ENCODE assay signal across 17 cellular contexts in genomic region chr5:148978370-148979103, GRCh38.
DNase-seq lines count a peak whose midpoint lies in the region; ATAC-seq, FAIRE-seq and TF ChIP-seq lines count a peak whose summit lies in the region.
"Had no signal": no experiment of that assay in that cellular context is flagged by ENCODE, and none has a peak within 500 bp of the region (broad histone marks: within the 10 kb centered on the region; RNA-seq: fewer than 3 reads in every experiment).

No MANE protein-coding gene starts in this region.

- H3K36me3 Mint-ChIP-seq in nephron (ENCODE audit: low read depth), result no peaks in the 10 kb centered on the region
- H3K36me3 Mint-ChIP-seq in T-helper 2 cell treated with Interferon-gamma antibody and Interleukin-4, amounts not matched to agents 5 μg/mL and 100 μg/mL, for 36 hours (ENCODE audit: low read depth), result no peaks in the 10 kb centered on the region
- H3K36me3 Mint-ChIP-seq: IgD-negative memory B cell had no signal

- no peak overlapping the region for H3K4me3 ChIP-seq in H1 (ENCODE audit: extremely low read depth in 1 of 4, insufficient read depth in 2 of 4, low read depth in 3 of 4, low read length in 4 of 4)
- no peak overlapping the region for H3K4me3 ChIP-seq in upper lobe of left lung
- H3K4me3 ChIP-seq: BLaER1 treated with 17β-estradiol and CSF1 and Interleukin-3, amounts not matched to agents 10 nM and 100 nM; heart right ventricle had no signal

- peaks cover 0 to 11% (median 5%) of the 10 kb centered on the region in 4 experiments; a peak in 4 of 7 replicates for H3K4me1 ChIP-seq in H1 (replicated peaks in 1 of 4; ENCODE audit: control insufficient read depth in 3 of 4, insufficient read depth in 4 of 4, low read length in 3 of 4)
- peaks cover 3 to 27% (median 13%) of the 10 kb centered on the region in 4 donors for H3K4me1 ChIP-seq in upper lobe of left lung

- H3K23me2 ChIP-seq in H1 (ENCODE audit: low read depth, low read length), result no peaks in the 10 kb centered on the region

- no peak for FAIRE-seq in H1 (lab: Jason Lieb, UNC)
- FAIRE-seq: islet of Langerhans had no signal

- no peak overlapping the region for H4K91ac ChIP-seq in H1 (replicated peaks; ENCODE audit: insufficient read length, low read length)

- WGBS in H1 (ENCODE audit: extremely low coverage in 1 of 2, insufficient coverage in 1 of 2, insufficient read length in 1 of 2, insufficient replicate concordance in 2 of 2, low coverage in 1 of 2, low lambda C conversion rate in 2 of 2, missing lambda C conversion rate in 1 of 2), 2 experiments, result 70% methylated on average over 7 of the region's 7 CpGs; no CpG with 5 or more reads in 1 of the 2 experiments
- 73% methylated on average over 7 of the region's 7 CpGs for WGBS in upper lobe of left lung, 2 donors

- H4K5ac ChIP-seq in H1 (ENCODE audit: insufficient read length, low read depth, low read length), result no peak overlapping the region

- no peak overlapping the region for H3K18ac ChIP-seq in H1 (ENCODE audit: extremely low read depth, low read length)

- H3K9me3 ChIP-seq in H1 (ENCODE audit: insufficient read depth in 2 of 2, low read depth in 1 of 2, low read length in 1 of 2), result no peaks in the 10 kb centered on the region
- H3K9me3 ChIP-seq in upper lobe of left lung, result no peaks in the 10 kb centered on the region
- H3K9me3 ChIP-seq: BLaER1 treated with 17β-estradiol and CSF1 and Interleukin-3, amounts not matched to agents 10 nM and 100 nM; heart right ventricle had no signal

- H3K23ac ChIP-seq in H1 (ENCODE audit: insufficient read length), result no peak overlapping the region

- DNase-seq in NCI-H226 (peak; percentile 46), H1 (ENCODE audit: low read depth in 1 of 2, low spot score in 2 of 2) (no peak), upper lobe of left lung (peak in 1 of 2 donors; percentile 42), A172 (ENCODE audit: low spot score) (no peak)
- no peak for DNase-seq in T-helper 2 cell treated with Interferon-gamma antibody and Interleukin-4, amounts not matched to agents 5 μg/mL and 100 μg/mL, for 36 hours (ENCODE audit: low spot score)
- DNase-seq: activated CD4-positive, alpha-beta T cell treated with anti-CD3 and anti-CD28 coated beads, Interleukin-2, amount 50 U/mL, for 4 hours; activated naive CD4-positive, alpha-beta T cell treated with anti-CD3 and anti-CD28 coated beads, Interleukin-2, amount 50 U/mL, for 16 hours; activated T-cell treated with anti-CD3 and anti-CD28 coated beads, Interleukin-2, amount 50 U/mL, for 1 hour; cortex of kidney; DMS53; NCI-H526 had no signal

- no peaks in the 10 kb centered on the region for H3K79me1 ChIP-seq in H1 (ENCODE audit: low read depth, low read length)

- TF ChIP-seq EP300 in H1 (IDR thresholded peaks at IDR 0.05; ENCODE audit: borderline replicate concordance in 1 of 2, low read depth in 2 of 2, low read length in 2 of 2) (no peak), upper lobe of left lung (IDR thresholded peaks at IDR 0.05) (peak in 1 of 4 donors; percentile 94)

- H3K27ac ChIP-seq in H1 (ENCODE audit: low read depth, low read length), result no peak overlapping the region
- H3K27ac ChIP-seq in upper lobe of left lung, result peak overlapping the region; percentile 70 to 83 (median 78)
- H3K27ac ChIP-seq: BLaER1 treated with 17β-estradiol and CSF1 and Interleukin-3, amounts not matched to agents 10 nM and 100 nM had no signal

- H3K4me1 Mint-ChIP-seq in nephron, result peaks cover 57% of the 10 kb centered on the region
- H3K4me1 Mint-ChIP-seq in T-helper 2 cell treated with Interferon-gamma antibody and Interleukin-4, amounts not matched to agents 5 μg/mL and 100 μg/mL, for 36 hours (ENCODE audit: low read depth), result no peaks in the 10 kb centered on the region
- H3K4me1 Mint-ChIP-seq: IgD-negative memory B cell had no signal

- H2BK12ac ChIP-seq in H1 (ENCODE audit: low read depth, low read length), result no peak overlapping the region

- POLR2A ChIA-PET in H1 (lab: Charles Lee; ENCODE audit: partially characterized antibody), result interaction anchor here (0.9 kb wide), 1 partner anchor 62 kb away, joined by 3 read pairs; no protein-coding TSS in a partner anchor

- no peak overlapping the region for H4K8ac ChIP-seq in H1 (ENCODE audit: extremely low read depth, insufficient read depth, low read length)

- no peaks in the 10 kb centered on the region for H4K20me1 ChIP-seq in H1 (replicated peaks in 1 of 2; ENCODE audit: control insufficient read depth in 1 of 2, insufficient read depth in 2 of 2, low read length in 2 of 2)
- H4K20me1 ChIP-seq: BLaER1 treated with 17β-estradiol and CSF1 and Interleukin-3, amounts not matched to agents 10 nM and 100 nM had no signal

- H3K9ac ChIP-seq in H1 (replicated peaks in 1 of 4; ENCODE audit: extremely low read depth in 1 of 4, low read depth in 3 of 4, low read length in 3 of 4), result no peak overlapping the region
- H3K9ac ChIP-seq: BLaER1 treated with 17β-estradiol and CSF1 and Interleukin-3, amounts not matched to agents 10 nM and 100 nM had no signal

- H3K36me3 ChIP-seq in H1 (ENCODE audit: control insufficient read depth in 2 of 4, insufficient read depth in 4 of 4, low read length in 3 of 4) (no peaks in the 10 kb centered on the region), upper lobe of left lung (no peaks in the 10 kb centered on the region)
- H3K36me3 ChIP-seq: BLaER1 treated with 17β-estradiol and CSF1 and Interleukin-3, amounts not matched to agents 10 nM and 100 nM; heart right ventricle had no signal

- H2BK5ac ChIP-seq in H1 (ENCODE audit: low read depth, low read length), result no peak overlapping the region

- no peak overlapping the region for H2AFZ ChIP-seq in H1 (ENCODE audit: low read length)

- no peak overlapping the region for H2AK5ac ChIP-seq in H1 (ENCODE audit: low read depth, low read length)

- 0 out of 2 replicates have a peak overlapping the region, but pooled peaks have one; percentile 14 for H2BK15ac ChIP-seq in H1 (ENCODE audit: low read length)

- no peaks in the 10 kb centered on the region for H3K79me2 ChIP-seq in H1 (ENCODE audit: control insufficient read depth in 1 of 2, insufficient read depth in 2 of 2, low read length in 2 of 2)

- no peak overlapping the region for H3K4me3 Mint-ChIP-seq in nephron
- no peak overlapping the region for H3K4me3 Mint-ChIP-seq in T-helper 2 cell treated with Interferon-gamma antibody and Interleukin-4, amounts not matched to agents 5 μg/mL and 100 μg/mL, for 36 hours
- H3K4me3 Mint-ChIP-seq: IgD-negative memory B cell had no signal

- TF ChIP-seq POLR2A in H1 (IDR thresholded peaks at IDR 0.05; ENCODE audit: control extremely low read depth in 1 of 2, low read depth in 2 of 2, low read length in 2 of 2) (no peak), upper lobe of left lung (IDR thresholded peaks at IDR 0.05) (no peak), GM18505 (IDR thresholded peaks at IDR 0.05; ENCODE audit: borderline replicate concordance, extremely low read depth, insufficient read depth, insufficient read length) (no peak)

- no peak overlapping the region for H3K14ac ChIP-seq in H1 (ENCODE audit: insufficient read length)

- H3K27ac Mint-ChIP-seq in nephron, result peak overlapping the region; percentile 2 to 40 (median 18)
- no peak overlapping the region for H3K27ac Mint-ChIP-seq in T-helper 2 cell treated with Interferon-gamma antibody and Interleukin-4, amounts not matched to agents 5 μg/mL and 100 μg/mL, for 36 hours
- H3K27ac Mint-ChIP-seq: IgD-negative memory B cell had no signal

- TF ChIP-seq RAD21 in H1 (IDR thresholded peaks at IDR 0.05 in 1 of 2, conservative IDR thresholded peaks at IDR 0.05 in 1 of 2; ENCODE audit: low read depth in 2 of 2, low read length in 2 of 2), result no peak

- CTCF ChIA-PET in H1 (lab: Charles Lee; ENCODE audit: partially characterized antibody), result interaction anchor here (0.8 to 7.7 kb wide), 18 partner anchors 10 to 247 kb away, joined by 3 to 45 read pairs (median 5); no protein-coding TSS in a partner anchor

- H2BK20ac ChIP-seq in H1 (ENCODE audit: low read length), result no peak overlapping the region

- H3K56ac ChIP-seq in H1 (replicated peaks; ENCODE audit: insufficient read length, low read depth, low read length), result no peak overlapping the region

- no peak overlapping the region for H3K4ac ChIP-seq in H1 (replicated peaks; ENCODE audit: insufficient read length, low read depth, low read length)

- no peaks in the 10 kb centered on the region for H3K27me3 ChIP-seq in H1 (replicated peaks in 1 of 4; ENCODE audit: control insufficient read depth in 3 of 4, extremely low read depth in 1 of 4, insufficient read depth in 3 of 4, low read length in 3 of 4)
- no peaks in the 10 kb centered on the region for H3K27me3 ChIP-seq in upper lobe of left lung
- H3K27me3 ChIP-seq: BLaER1 treated with 17β-estradiol and CSF1 and Interleukin-3, amounts not matched to agents 10 nM and 100 nM; heart right ventricle had no signal

- H3K4me2 ChIP-seq in H1 (ENCODE audit: insufficient read depth in 1 of 2, low read depth in 2 of 2, low read length in 2 of 2), result no peak overlapping the region
- H3K4me2 ChIP-seq: BLaER1 treated with 17β-estradiol and CSF1 and Interleukin-3, amounts not matched to agents 10 nM and 100 nM had no signal

- H3K27me3 Mint-ChIP-seq in nephron (ENCODE audit: low read depth), result peaks cover 5% of the 10 kb centered on the region
- H3K27me3 Mint-ChIP-seq in T-helper 2 cell treated with Interferon-gamma antibody and Interleukin-4, amounts not matched to agents 5 μg/mL and 100 μg/mL, for 36 hours (ENCODE audit: low read depth), result peaks cover 11% of the 10 kb centered on the region

- no peaks in the 10 kb centered on the region for H3K9me3 Mint-ChIP-seq in nephron
- no peaks in the 10 kb centered on the region for H3K9me3 Mint-ChIP-seq in T-helper 2 cell treated with Interferon-gamma antibody and Interleukin-4, amounts not matched to agents 5 μg/mL and 100 μg/mL, for 36 hours

- ATAC-seq in upper lobe of left lung (ENCODE audit: low FRiP score in 2 of 2) (peak in 1 of 2 donors; percentile 62), GM18505 (IDR thresholded peaks at IDR 0.05; ENCODE audit: unreplicated experiment) (no peak)

- TF ChIP-seq CTCF in H1 (IDR thresholded peaks at IDR 0.05; ENCODE audit: control extremely low read depth in 1 of 3, insufficient read depth in 1 of 3, low read depth in 1 of 3, low read length in 3 of 3), result no peak
- TF ChIP-seq CTCF in nephron (IDR thresholded peaks at IDR 0.05; ENCODE audit: unreplicated experiment in 3 of 3), result no peak
- TF ChIP-seq CTCF in upper lobe of left lung (IDR thresholded peaks at IDR 0.05), result no peak

- no peak overlapping the region for H2BK120ac ChIP-seq in H1 (replicated peaks; ENCODE audit: low read depth, low read length)

TF ChIP-seq in H1, 55 proteins besides CTCF, POLR2A, EP300 and RAD21 (continues in another document):
- no peak for TF ChIP-seq E2F6 (IDR thresholded peaks at IDR 0.05)
- no peak for TF ChIP-seq ASH2L (IDR thresholded peaks at IDR 0.05; ENCODE audit: low read length)
- TF ChIP-seq RFX5 (IDR thresholded peaks at IDR 0.05; ENCODE audit: borderline replicate concordance, low read depth, low read length), result no peak
- no peak for TF ChIP-seq HDAC6 (IDR thresholded peaks at IDR 0.05; ENCODE audit: low read depth, low read length)
